In the genomic region with DNA sequence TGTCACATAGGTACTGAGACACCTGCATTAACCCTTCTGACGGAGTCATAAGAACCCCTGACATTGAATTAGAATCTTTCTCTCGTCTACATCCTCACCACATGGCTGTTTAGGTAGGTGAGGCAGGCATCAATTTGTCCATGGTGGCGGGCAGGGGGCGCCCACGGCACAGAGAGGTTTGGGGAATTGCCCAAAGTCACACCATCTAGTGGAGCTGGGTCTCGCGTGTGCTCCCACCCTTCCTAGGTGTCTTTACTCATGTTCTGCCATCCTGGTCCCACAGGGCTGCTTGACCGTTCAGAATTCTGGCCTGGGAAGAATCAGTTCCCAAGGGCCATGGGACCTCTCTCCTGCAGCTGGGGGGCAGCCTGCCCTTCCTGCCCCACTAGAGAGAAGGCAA, we compare ENCODE assay signal across 15 cellular contexts. TPM values are rescaled to one million over a fixed set of nuclear protein-coding genes. Genes with fewer than 3 reads are reported as not detected.
DNase-seq lines count a peak whose midpoint lies in the region; ATAC-seq and TF ChIP-seq lines count a peak whose summit lies in the region.
"Had no signal": no experiment of that assay in that cellular context is flagged by ENCODE, and none has a peak within 500 bp of the region (broad histone marks: within the 10 kb centered on the region; RNA-seq: fewer than 3 reads in every experiment).

No MANE protein-coding gene starts in this region.

- DNase-seq in heart left ventricle (no peak), right atrium auricular region (ENCODE audit: low spot score) (no peak), WTC11 (ENCODE audit: low spot score) (no peak), type B pancreatic cell (ENCODE audit: extremely low spot score, unreplicated experiment) (no peak), suprapubic skin (ENCODE audit: low spot score in 2 of 2) (no peak)
- DNase-seq: activated CD4-positive, CD25-positive, alpha-beta regulatory T cell; activated T-cell treated with anti-CD3 and anti-CD28 coated beads, Interleukin-2, amount 50 U/mL, for 4 hours; DMS53; mesenchymal stem cell; NCI-H1092 treated with DMSO at 0.1 percent for 48 hours; NCI-H526; stimulated activated naive CD8-positive, alpha-beta T cell treated with anti-CD3 and anti-CD28 coated beads, Interleukin-15, amount 100 ng/mL, for 72 hours had no signal

- WGBS in heart left ventricle, 4 donors: 81 to 83% (median 82%) methylated on average over 8 of the region's 8 CpGs
- whole genome bisulfite sequencing in suprapubic skin: 87% methylated on average over 7 of the region's 8 CpGs

- TF ChIP-seq POLR2A in heart left ventricle (IDR thresholded peaks at IDR 0.05) (no peak), suprapubic skin (IDR thresholded peaks at IDR 0.05) (no peak)

- TF ChIP-seq EP300 in suprapubic skin (IDR thresholded peaks at IDR 0.05): no peak

- ATAC-seq in heart left ventricle: no peak
- peak; percentile 31 for ATAC-seq in WTC11
- ATAC-seq in GM18520 (IDR thresholded peaks at IDR 0.05; ENCODE audit: unreplicated experiment): no peak
- ATAC-seq: activated T-cell treated with anti-CD3 and anti-CD28 coated beads, Interleukin-2, amount 50 U/mL, for 4 hours; stimulated activated naive CD8-positive, alpha-beta T cell treated with anti-CD3 and anti-CD28 coated beads, Interleukin-15, amount 100 ng/mL, for 72 hours had no signal

- H3K4me1 Mint-ChIP-seq in WTC11: peaks cover 22% of the 10 kb centered on the region
- H3K4me1 Mint-ChIP-seq in type B pancreatic cell (ENCODE audit: unreplicated experiment): peaks cover 22% of the 10 kb centered on the region

- CTCF ChIA-PET in WTC11 (lab: Charles Lee): interaction anchor here (0.5 to 6.6 kb wide), 28 partner anchors 8 to 1155 kb away, joined by 3 to 88 read pairs (median 6); a partner anchor contains a TSS

- H3K9me3 Mint-ChIP-seq in WTC11 (no peaks in the 10 kb centered on the region), type B pancreatic cell (no peaks in the 10 kb centered on the region)
- H3K9me3 Mint-ChIP-seq: activated T-cell treated with anti-CD3 and anti-CD28 coated beads, Interleukin-2, amount 50 U/mL, for 4 hours; stimulated activated naive CD8-positive, alpha-beta T cell treated with anti-CD3 and anti-CD28 coated beads, Interleukin-15, amount 100 ng/mL, for 72 hours had no signal

- no peak overlapping the region for H3K4me3 ChIP-seq in heart left ventricle
- no peak overlapping the region for H3K4me3 ChIP-seq in right atrium auricular region
- H3K4me3 ChIP-seq in suprapubic skin: no peak overlapping the region
- H3K4me3 ChIP-seq: hepatocyte, SJCRH30 had no signal

- H3K27ac ChIP-seq in heart left ventricle (peak overlapping the region in 9 of 12 donors; percentile 7 to 90 (median 62)), right atrium auricular region (peak overlapping the region in 1 of 2 donors; percentile 23), suprapubic skin (no peak overlapping the region)
- H3K27ac ChIP-seq: hepatocyte, SJCRH30 had no signal

- peaks cover 0 to 59% (median 16%) of the 10 kb centered on the region in 12 donors for H3K4me1 ChIP-seq in heart left ventricle
- peaks cover 0 to 11% of the 10 kb centered on the region in 2 donors for H3K4me1 ChIP-seq in right atrium auricular region
- H3K4me1 ChIP-seq in suprapubic skin: peaks cover 4% of the 10 kb centered on the region
- H3K4me1 ChIP-seq: SJCRH30 had no signal

- H3K27me3 Mint-ChIP-seq in WTC11 (ENCODE audit: low read depth): 0 out of 2 replicates have a peak, but pooled peaks cover 2% of the 10 kb centered on the region
- H3K27me3 Mint-ChIP-seq in type B pancreatic cell: peaks cover 6% of the 10 kb centered on the region
- H3K27me3 Mint-ChIP-seq: stimulated activated naive CD8-positive, alpha-beta T cell treated with anti-CD3 and anti-CD28 coated beads, Interleukin-15, amount 100 ng/mL, for 72 hours had no signal

- H3K27ac Mint-ChIP-seq in WTC11 (0 out of 2 replicates have a peak overlapping the region, but pooled peaks have one; percentile 1), type B pancreatic cell (no peak overlapping the region)

- no peaks in the 10 kb centered on the region for H3K36me3 Mint-ChIP-seq in WTC11
- no peaks in the 10 kb centered on the region for H3K36me3 Mint-ChIP-seq in type B pancreatic cell

- no peaks in the 10 kb centered on the region for H3K27me3 ChIP-seq in heart left ventricle
- no peaks in the 10 kb centered on the region for H3K27me3 ChIP-seq in right atrium auricular region
- H3K27me3 ChIP-seq in suprapubic skin: no peaks in the 10 kb centered on the region
- H3K27me3 ChIP-seq: hepatocyte, SJCRH30 had no signal

- POLR2A ChIA-PET in WTC11 (lab: Charles Lee): interaction anchor here (0.6 to 1.7 kb wide), 3 partner anchors 15 to 207 kb away, joined by 3 to 7 read pairs (median 4); a partner anchor contains a TSS

- H3K36me3 ChIP-seq in heart left ventricle (no peaks in the 10 kb centered on the region), right atrium auricular region (no peaks in the 10 kb centered on the region), suprapubic skin (no peaks in the 10 kb centered on the region)
- H3K36me3 ChIP-seq: SJCRH30 had no signal

- intact Hi-C loops in heart left ventricle (cut with DNase I): loop anchor here in 1 of 10 donors (2.0 kb wide), 1 partner anchor 14 kb away; a partner anchor contains a TSS

- H3K4me3 Mint-ChIP-seq in WTC11 (no peak overlapping the region), type B pancreatic cell (no peak overlapping the region)
- H3K4me3 Mint-ChIP-seq: activated T-cell treated with anti-CD3 and anti-CD28 coated beads, Interleukin-2, amount 50 U/mL, for 4 hours; stimulated activated naive CD8-positive, alpha-beta T cell treated with anti-CD3 and anti-CD28 coated beads, Interleukin-15, amount 100 ng/mL, for 72 hours had no signal

- H3K9me3 ChIP-seq in heart left ventricle: no peaks in the 10 kb centered on the region
- H3K9me3 ChIP-seq in right atrium auricular region: no peaks in the 10 kb centered on the region
- no peaks in the 10 kb centered on the region for H3K9me3 ChIP-seq in suprapubic skin
- H3K9me3 ChIP-seq: SJCRH30 had no signal

- no peak for TF ChIP-seq CTCF in heart left ventricle (IDR thresholded peaks at IDR 0.05)
- TF ChIP-seq CTCF in right atrium auricular region (IDR thresholded peaks at IDR 0.05): no peak
- no peak for TF ChIP-seq CTCF in WTC11 (IDR thresholded peaks at IDR 0.05)
- TF ChIP-seq CTCF in type B pancreatic cell (conservative IDR thresholded peaks at IDR 0.05): peak; percentile 24
- TF ChIP-seq CTCF in suprapubic skin (IDR thresholded peaks at IDR 0.05): no peak

TF ChIP-seq in WTC11, 78 proteins besides CTCF, POLR2A, EP300 and RAD21:
- no peak for TF ChIP-seq JAZF1 (CRISPR knock-in tag; IDR thresholded peaks at IDR 0.05)
- TF ChIP-seq MXD4 (CRISPR knock-in tag; IDR thresholded peaks at IDR 0.05; ENCODE audit: borderline replicate concordance): no peak
- TF ChIP-seq, protein P1, sequence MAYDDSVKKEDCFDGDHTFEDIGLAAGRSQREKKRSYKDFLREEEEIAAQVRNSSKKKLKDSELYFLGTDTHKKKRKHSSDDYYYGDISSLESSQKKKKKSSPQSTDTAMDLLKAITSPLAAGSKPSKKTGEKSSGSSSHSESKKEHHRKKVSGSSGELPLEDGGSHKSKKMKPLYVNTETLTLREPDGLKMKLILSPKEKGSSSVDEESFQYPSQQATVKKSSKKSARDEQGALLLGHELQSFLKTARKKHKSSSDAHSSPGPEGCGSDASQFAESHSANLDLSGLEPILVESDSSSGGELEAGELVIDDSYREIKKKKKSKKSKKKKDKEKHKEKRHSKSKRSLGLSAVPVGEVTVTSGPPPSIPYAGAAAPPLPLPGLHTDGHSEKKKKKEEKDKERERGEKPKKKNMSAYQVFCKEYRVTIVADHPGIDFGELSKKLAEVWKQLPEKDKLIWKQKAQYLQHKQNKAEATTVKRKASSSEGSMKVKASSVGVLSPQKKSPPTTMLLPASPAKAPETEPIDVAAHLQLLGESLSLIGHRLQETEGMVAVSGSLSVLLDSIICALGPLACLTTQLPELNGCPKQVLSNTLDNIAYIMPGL (CRISPR knock-in tag; IDR thresholded peaks at IDR 0.05): no peak
- TF ChIP-seq TP53 (CRISPR knock-in tag; IDR thresholded peaks at IDR 0.05): no peak
- TF ChIP-seq SP1 (CRISPR knock-in tag; conservative IDR thresholded peaks at IDR 0.05): no peak

RNA-seq across cellular contexts. Expression of a gene that starts 14.7 kb away (rescaled TPM):
- total RNA-seq in heart left ventricle (10 to 100 TPM in 6 of 9 donors, 1 to 10 TPM in 3; 4.7 to 20.8 (median 13.5) TPM), right atrium auricular region (1 to 10 TPM; 7.5 to 9.8 TPM), WTC11 (2021) (0.94 to 1.6 TPM (median 1.1 TPM) in 3 replicates), type B pancreatic cell (ENCODE audit: low replicate concordance) (2.9 and 5.9 TPM in 2 replicates), suprapubic skin (1 to 10 TPM in 3 of 4 donors, under 1 TPM in 1; 0.47 to 5.3 (median 2.6) TPM)
- 10 to 100 TPM in 1 of 2 donors, 1 to 10 TPM in 1; 6.8 to 11.1 TPM for polyA plus RNA-seq in heart left ventricle
- polyA plus RNA-seq: hepatocyte had no signal

RNA-seq across cellular contexts. Expression of a gene that starts 20.2 kb away (rescaled TPM):
- 10 to 100 TPM; 18.0 to 29.2 (median 23.1) TPM for total RNA-seq in heart left ventricle
- polyA plus RNA-seq in heart left ventricle: 10 to 100 TPM; 14.7 to 21.3 TPM
- total RNA-seq in right atrium auricular region: 10 to 100 TPM; 18.1 to 26.1 TPM
- 22.0 to 27.3 TPM (median 24.1 TPM) in 3 replicates for total RNA-seq in WTC11 (2021)
- 25.6 and 37.2 TPM in 2 replicates for total RNA-seq in type B pancreatic cell (ENCODE audit: low replicate concordance)
- 10 to 100 TPM; 15.0 to 24.9 (median 19.7) TPM for total RNA-seq in suprapubic skin

RNA-seq across cellular contexts. Expression of a gene that starts 38.8 kb away (rescaled TPM):
- 1 to 10 TPM in 6 of 9 donors, under 1 TPM in 3; 0.72 to 5.3 (median 1.8) TPM for total RNA-seq in heart left ventricle
- polyA plus RNA-seq in heart left ventricle: 1 to 10 TPM; 2.4 to 6.1 TPM
- 10 to 100 TPM; 11.9 to 36.1 TPM for total RNA-seq in right atrium auricular region
- 17.2 to 31.0 TPM (median 17.7 TPM) in 3 replicates for total RNA-seq in WTC11 (2021)
- total RNA-seq in type B pancreatic cell (ENCODE audit: low replicate concordance): 7.8 and 12.9 TPM in 2 replicates
- total RNA-seq in suprapubic skin: 1 to 10 TPM in 3 of 4 donors, not detected in 1; 2.6 to 10.0 (median 3.3) TPM

RNA-seq across cellular contexts. Expression of a gene that starts 40.5 kb away (rescaled TPM):
- total RNA-seq in heart left ventricle (not detected), right atrium auricular region (not detected), WTC11 (2021) (5.0 to 5.4 TPM (median 5.1 TPM) in 3 replicates), type B pancreatic cell (ENCODE audit: low replicate concordance) (19.3 and 43.3 TPM in 2 replicates), suprapubic skin (10 to 100 TPM; 46.9 to 96.3 (median 79.7) TPM)
- not detected for polyA plus RNA-seq in heart left ventricle
